In genomic region chr11:68992743-68993255, GRCh38 we compare ENCODE assay signal across 2 cellular contexts.
TF ChIP-seq lines count a peak whose summit lies in the region.

No MANE protein-coding gene starts in this region.

TF ChIP-seq in K562, 482 proteins besides CTCF, POLR2A, EP300 and RAD21:
- no peak for TF ChIP-seq NFE2 (IDR thresholded peaks at IDR 0.05; ENCODE audit: low read depth)
- peak; percentile 73; the same call in 1 of the 2 replicates for TF ChIP-seq ZKSCAN8 (CRISPR knock-in tag; IDR thresholded peaks at IDR 0.05)

TF ChIP-seq in HepG2, 621 proteins besides CTCF, POLR2A, EP300 and RAD21:
- TF ChIP-seq LBX2 (CRISPR knock-in tag; IDR thresholded peaks at IDR 0.05; ENCODE audit: borderline replicate concordance) (no peak), RNF219 (CRISPR knock-in tag; IDR thresholded peaks at IDR 0.05) (no peak), ZNF296 (CRISPR knock-in tag; conservative IDR thresholded peaks at IDR 0.05) (no peak), ZC3H13 (CRISPR knock-in tag; IDR thresholded peaks at IDR 0.05) (no peak), MTERF4 (CRISPR knock-in tag; IDR thresholded peaks at IDR 0.05) (no peak), FOSL2 (CRISPR knock-in tag; IDR thresholded peaks at IDR 0.05) (no peak), ARID5B (CRISPR knock-in tag; IDR thresholded peaks at IDR 0.05) (no peak)
